In genomic region chr2:177992992-177993391, GRCh38 we compare ENCODE assay signal across 17 cellular contexts.
A peak's percentile ranks its signal among the peaks of the same experiment; 100 is the strongest.
DNase-seq lines count a peak whose midpoint lies in the region; ATAC-seq, FAIRE-seq and TF ChIP-seq lines count a peak whose summit lies in the region.
"Had no signal": no experiment of that assay in that cellular context is flagged by ENCODE, and none has a peak within 500 bp of the region (broad histone marks: within the 10 kb centered on the region; RNA-seq: fewer than 3 reads in every experiment).

No MANE protein-coding gene starts in this region.

- peak overlapping the region; percentile 8 for H2AK5ac ChIP-seq in mesenchymal stem cell (ENCODE audit: low read length, severe bottlenecking)

- H3K18ac ChIP-seq in mesenchymal stem cell (ENCODE audit: low read depth in 1 of 2, low read length in 2 of 2) = no peak overlapping the region

- H3K14ac ChIP-seq in mesenchymal stem cell (ENCODE audit: low read length in 2 of 2) = no peak overlapping the region

- no peak overlapping the region for H3K23ac ChIP-seq in mesenchymal stem cell (ENCODE audit: low read length in 2 of 2)

- H3K36me3 ChIP-seq in right lobe of liver = no peaks in the 10 kb centered on the region
- no peaks in the 10 kb centered on the region for H3K36me3 ChIP-seq in HepG2 (replicated peaks in 1 of 2; ENCODE audit: control insufficient read depth in 1 of 2, insufficient read depth in 2 of 2, low read length in 2 of 2)
- no peaks in the 10 kb centered on the region for H3K36me3 ChIP-seq in mesenchymal stem cell (ENCODE audit: control insufficient read depth in 1 of 2, insufficient read depth in 2 of 2, low read depth in 1 of 2, low read length in 2 of 2)
- H3K36me3 ChIP-seq in testis (ENCODE audit: low read depth, missing control alignments) = no peaks in the 10 kb centered on the region
- no peaks in the 10 kb centered on the region for H3K36me3 ChIP-seq in hepatocyte (replicated peaks; ENCODE audit: insufficient read depth, low read depth)
- H3K36me3 ChIP-seq: BLaER1 treated with 17β-estradiol and CSF1 and Interleukin-3, amounts not matched to agents 10 nM and 100 nM had no signal

- no peak for FAIRE-seq in HepG2 (lab: Jason Lieb, UNC)
- FAIRE-seq: HTR-8/SVneo had no signal

- no peak overlapping the region for H2BK5ac ChIP-seq in mesenchymal stem cell (ENCODE audit: low read depth, low read length, poor library complexity, severe bottlenecking)

- TF ChIP-seq POLR2A in right lobe of liver (IDR thresholded peaks at IDR 0.05) = no peak
- TF ChIP-seq POLR2A in HepG2 (IDR thresholded peaks at IDR 0.05; ENCODE audit: insufficient read depth in 1 of 2, low read depth in 2 of 2, low read length in 2 of 2) = no peak
- TF ChIP-seq POLR2A in testis (IDR thresholded peaks at IDR 0.05) = no peak

- no peak overlapping the region for H2BK12ac ChIP-seq in mesenchymal stem cell (ENCODE audit: low read length in 2 of 2)

- 40% methylated on average over 2 of the region's 2 CpGs for WGBS in right lobe of liver (ENCODE audit: insufficient coverage, low coverage, low lambda C conversion rate, missing lambda C conversion rate)
- 40% methylated on average over 2 of the region's 2 CpGs for WGBS in HepG2 (ENCODE audit: low lambda C conversion rate)
- WGBS in mesenchymal stem cell = 80% methylated on average over 1 of the region's 2 CpGs
- WGBS in testis, 2 donors = 90 to 96% methylated on average over 2 of the region's 2 CpGs
- 85% methylated on average over 2 of the region's 2 CpGs for WGBS in hepatocyte (ENCODE audit: low lambda C conversion rate, missing lambda C conversion rate)

- ATAC-seq in right lobe of liver (peak in 3 of 4 donors; percentile 22 to 59 (median 32)), HepG2 (no peak)
- ATAC-seq: CD8-positive, alpha-beta T cell; HCT116 had no signal

- no peak overlapping the region for H3K4ac ChIP-seq in mesenchymal stem cell (ENCODE audit: low read depth in 1 of 2, low read length in 2 of 2)

- H3K9me3 ChIP-seq in right lobe of liver (no peaks in the 10 kb centered on the region), HepG2 (ENCODE audit: low read length) (no peaks in the 10 kb centered on the region), mesenchymal stem cell (ENCODE audit: control insufficient read depth, low read length) (no peaks in the 10 kb centered on the region), testis (no peaks in the 10 kb centered on the region), hepatocyte (ENCODE audit: low read depth) (no peaks in the 10 kb centered on the region)
- H3K9me3 ChIP-seq: BLaER1 treated with 17β-estradiol and CSF1 and Interleukin-3, amounts not matched to agents 10 nM and 100 nM had no signal

- TF ChIP-seq CTCF in right lobe of liver (IDR thresholded peaks at IDR 0.05) (no peak), HepG2 (CRISPR knock-in tag; IDR thresholded peaks at IDR 0.05) (no peak), GM20000 (IDR thresholded peaks at IDR 0.05; ENCODE audit: extremely low read depth, missing control alignments) (no peak), testis (IDR thresholded peaks at IDR 0.05) (no peak), hepatocyte (IDR thresholded peaks at IDR 0.05; ENCODE audit: poor library complexity) (no peak)

- no peaks in the 10 kb centered on the region for H4K20me1 ChIP-seq in HepG2 (ENCODE audit: insufficient read depth, low read length)
- no peaks in the 10 kb centered on the region for H4K20me1 ChIP-seq in hepatocyte (ENCODE audit: insufficient read depth, poor library complexity, severe bottlenecking)
- H4K20me1 ChIP-seq: BLaER1 treated with 17β-estradiol and CSF1 and Interleukin-3, amounts not matched to agents 10 nM and 100 nM had no signal

- intact Hi-C loops in right lobe of liver (cut with DNase I) = no loop called here
- intact Hi-C loops in HepG2 (cut with micrococcal nuclease; ENCODE audit: unreplicated experiment) = no loop called here
- intact Hi-C loops in testis (cut with DNase I; ENCODE audit: low total_unique reads) = no loop called here

- H3K27me3 ChIP-seq in right lobe of liver (no peaks in the 10 kb centered on the region), HepG2 (ENCODE audit: control insufficient read depth in 1 of 2, insufficient read depth in 2 of 2, low read length in 2 of 2) (no peaks in the 10 kb centered on the region), mesenchymal stem cell (ENCODE audit: control insufficient read depth in 1 of 2, insufficient read depth in 1 of 2, low read length in 2 of 2) (no peaks in the 10 kb centered on the region), testis (no peaks in the 10 kb centered on the region), hepatocyte (no peaks in the 10 kb centered on the region)
- H3K27me3 ChIP-seq: BLaER1 treated with 17β-estradiol and CSF1 and Interleukin-3, amounts not matched to agents 10 nM and 100 nM had no signal

- POLR2A ChIA-PET in HepG2 (lab: Yijun Ruan, JAX) = no interaction called here

- BruUV-seq in HepG2 (replicated peaks; lab: Mats Ljungman, UMichigan) = no TSS peak

- H3K4me1 ChIP-seq in right lobe of liver (no peaks in the 10 kb centered on the region), HepG2 (ENCODE audit: insufficient read depth, low read length) (no peaks in the 10 kb centered on the region), mesenchymal stem cell (ENCODE audit: control insufficient read depth, insufficient read depth, low read depth, low read length) (peaks cover 2% of the 10 kb centered on the region), testis (no peaks in the 10 kb centered on the region), hepatocyte (ENCODE audit: insufficient read depth) (no peaks in the 10 kb centered on the region)
- H3K4me1 ChIP-seq: BLaER1 treated with 17β-estradiol and CSF1 and Interleukin-3, amounts not matched to agents 10 nM and 100 nM had no signal

- no peak overlapping the region for H2BK15ac ChIP-seq in mesenchymal stem cell (ENCODE audit: low read depth, poor library complexity, severe bottlenecking)

- H3K9me2 ChIP-seq in hepatocyte (replicated peaks; ENCODE audit: insufficient read depth) = no peaks in the 10 kb centered on the region

- no peak for TF ChIP-seq EP300 in HepG2 (IDR thresholded peaks at IDR 0.05; ENCODE audit: low read depth in 2 of 2, low read length in 2 of 2)
- TF ChIP-seq EP300 in HepG2 (CRISPR knock-in tag; IDR thresholded peaks at IDR 0.05; ENCODE audit: borderline replicate concordance) = no peak

- DNase-seq in right lobe of liver (peak; percentile 20 to 55 (median 45)), HepG2 (ENCODE audit: low spot score) (no peak), RPMI7951 (ENCODE audit: low read depth) (peak; percentile 9), mesenchymal stem cell (no peak), GM20000 (ENCODE audit: low spot score) (no peak), testis (no peak), hepatocyte (ENCODE audit: low spot score) (no peak)
- DNase-seq: Calu3; CD8-positive, alpha-beta T cell; DMS79 treated with DMSO at 0.1 percent for 48 hours; GF-D8; GOT3; H7; HFFc6 had no signal

- no peak overlapping the region for H4K91ac ChIP-seq in mesenchymal stem cell (ENCODE audit: low read length)

- H3K79me2 ChIP-seq in HepG2 (ENCODE audit: insufficient read depth, low read length) = no peaks in the 10 kb centered on the region
- H3K79me2 ChIP-seq in hepatocyte = no peaks in the 10 kb centered on the region

- H3K9ac ChIP-seq in HepG2 (ENCODE audit: insufficient read depth, low read depth, low read length) (no peak overlapping the region), mesenchymal stem cell (ENCODE audit: low read length) (no peak overlapping the region)
- H3K9ac ChIP-seq: BLaER1 treated with 17β-estradiol and CSF1 and Interleukin-3, amounts not matched to agents 10 nM and 100 nM had no signal

- TF ChIP-seq RAD21 in HepG2 (CRISPR knock-in tag; IDR thresholded peaks at IDR 0.05) = no peak

- CTCF ChIA-PET in HepG2 (lab: Yijun Ruan, JAX; ENCODE audit: low intra/inter-chr PET ratio, low total read pairs) = no interaction called here

- no peak overlapping the region for H4K8ac ChIP-seq in mesenchymal stem cell (ENCODE audit: low read length)

- H3K4me2 ChIP-seq in HepG2 (ENCODE audit: low read depth, low read length) = no peak overlapping the region
- no peak overlapping the region for H3K4me2 ChIP-seq in mesenchymal stem cell (ENCODE audit: low read length, poor library complexity, severe bottlenecking)
- no peak overlapping the region for H3K4me2 ChIP-seq in hepatocyte
- H3K4me2 ChIP-seq: BLaER1 treated with 17β-estradiol and CSF1 and Interleukin-3, amounts not matched to agents 10 nM and 100 nM had no signal

- in situ Hi-C loops in HepG2 (cut with HindIII; ENCODE audit: extremely low pct_ligation_motif_present, low pct_unique_long_range_greater_than_20kb) = no loop called here

- no peaks in the 10 kb centered on the region for H3K79me1 ChIP-seq in mesenchymal stem cell (replicated peaks; ENCODE audit: low read length, poor library complexity, severe bottlenecking)

- H2AFZ ChIP-seq in HepG2 (ENCODE audit: low read length) (no peak overlapping the region), mesenchymal stem cell (ENCODE audit: low read depth, low read length) (no peak overlapping the region), hepatocyte (no peak overlapping the region)

- H2BK120ac ChIP-seq in mesenchymal stem cell (ENCODE audit: low read depth, low read length) = no peak overlapping the region

- H3K27ac ChIP-seq in right lobe of liver = no peak overlapping the region
- H3K27ac ChIP-seq in HepG2 (ENCODE audit: extremely low read length, insufficient read depth, low read length) = no peak overlapping the region
- H3K27ac ChIP-seq in mesenchymal stem cell (ENCODE audit: low read length, poor library complexity, severe bottlenecking) = no peak overlapping the region
- H3K27ac ChIP-seq in testis = no peak overlapping the region
- no peak overlapping the region for H3K27ac ChIP-seq in hepatocyte
- H3K27ac ChIP-seq: BLaER1 treated with 17β-estradiol and CSF1 and Interleukin-3, amounts not matched to agents 10 nM and 100 nM had no signal

- no peak overlapping the region for H3K4me3 ChIP-seq in right lobe of liver
- no peak overlapping the region for H3K4me3 ChIP-seq in HepG2 (replicated peaks in 1 of 3; ENCODE audit: insufficient read depth in 1 of 3, low read depth in 2 of 3, low read length in 3 of 3)
- no peak overlapping the region for H3K4me3 ChIP-seq in mesenchymal stem cell (ENCODE audit: insufficient read depth in 1 of 2, low read depth in 1 of 2, low read length in 2 of 2)
- no peak overlapping the region for H3K4me3 ChIP-seq in testis
- no peak overlapping the region for H3K4me3 ChIP-seq in hepatocyte
- H3K4me3 ChIP-seq: BLaER1 treated with 17β-estradiol and CSF1 and Interleukin-3, amounts not matched to agents 10 nM and 100 nM had no signal

TF ChIP-seq in HepG2, 621 proteins besides CTCF, POLR2A, EP300 and RAD21 (continues in another document):
- no peak for TF ChIP-seq ZMYM4 (CRISPR knock-in tag; IDR thresholded peaks at IDR 0.05)
- no peak for TF ChIP-seq IKZF5 (CRISPR knock-in tag; IDR thresholded peaks at IDR 0.05)

Comparison
In these comparisons a context has a peak if more than half of its experiments do, and no peak if none do; other contexts are left out.
1. DNase-seq: peak in right lobe of liver (3 of 3) and RPMI7951 (single experiment); none in HepG2 (single experiment), mesenchymal stem cell (single experiment), GM20000 (single experiment), testis (single experiment) and hepatocyte (single experiment).